1 cellular context compared by ENCODE assay signal in the genomic region with DNA sequence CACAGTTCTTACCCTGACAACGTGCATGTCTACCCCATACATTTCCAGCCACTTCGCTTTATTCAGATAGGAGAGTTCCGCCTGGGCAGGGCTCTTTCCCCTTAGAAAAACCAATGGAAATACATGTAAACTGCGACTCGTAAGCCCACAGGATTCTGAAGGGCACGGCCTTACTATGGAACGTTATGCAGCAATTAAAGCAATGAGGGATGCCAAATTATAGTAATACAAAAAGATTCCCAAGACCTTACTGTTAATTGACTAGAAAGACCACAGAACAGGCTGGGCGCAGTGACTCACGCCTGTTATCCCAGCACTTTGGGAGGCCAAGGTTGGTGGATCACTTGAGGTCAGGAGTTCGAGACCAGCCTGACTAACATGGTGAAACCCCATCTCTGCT.
TF ChIP-seq lines count a peak whose summit lies in the region.

No MANE protein-coding gene starts in this region.

TF ChIP-seq in WTC11, 78 proteins besides CTCF, POLR2A, EP300 and RAD21:
- TF ChIP-seq, protein P1, sequence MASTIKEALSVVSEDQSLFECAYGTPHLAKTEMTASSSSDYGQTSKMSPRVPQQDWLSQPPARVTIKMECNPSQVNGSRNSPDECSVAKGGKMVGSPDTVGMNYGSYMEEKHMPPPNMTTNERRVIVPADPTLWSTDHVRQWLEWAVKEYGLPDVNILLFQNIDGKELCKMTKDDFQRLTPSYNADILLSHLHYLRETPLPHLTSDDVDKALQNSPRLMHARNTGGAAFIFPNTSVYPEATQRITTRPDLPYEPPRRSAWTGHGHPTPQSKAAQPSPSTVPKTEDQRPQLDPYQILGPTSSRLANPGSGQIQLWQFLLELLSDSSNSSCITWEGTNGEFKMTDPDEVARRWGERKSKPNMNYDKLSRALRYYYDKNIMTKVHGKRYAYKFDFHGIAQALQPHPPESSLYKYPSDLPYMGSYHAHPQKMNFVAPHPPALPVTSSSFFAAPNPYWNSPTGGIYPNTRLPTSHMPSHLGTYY (CRISPR knock-in tag; IDR thresholded peaks at IDR 0.05) = no peak
- TF ChIP-seq ZNF138 (CRISPR knock-in tag; conservative IDR thresholded peaks at IDR 0.05) (no peak), RELA (CRISPR knock-in tag; IDR thresholded peaks at IDR 0.05; ENCODE audit: borderline replicate concordance) (no peak), ZNF219 (CRISPR knock-in tag; IDR thresholded peaks at IDR 0.05; ENCODE audit: borderline replicate concordance) (no peak), RORB (CRISPR knock-in tag; IDR thresholded peaks at IDR 0.05) (no peak), TEAD1 (CRISPR knock-in tag; IDR thresholded peaks at IDR 0.05) (no peak), NFE2L1 (CRISPR knock-in tag; IDR thresholded peaks at IDR 0.05) (no peak), SMAD3 (CRISPR knock-in tag; IDR thresholded peaks at IDR 0.05; ENCODE audit: borderline replicate concordance) (no peak), ZBTB21 (CRISPR knock-in tag; IDR thresholded peaks at IDR 0.05; ENCODE audit: borderline replicate concordance) (no peak)
- TF ChIP-seq, protein P2, sequence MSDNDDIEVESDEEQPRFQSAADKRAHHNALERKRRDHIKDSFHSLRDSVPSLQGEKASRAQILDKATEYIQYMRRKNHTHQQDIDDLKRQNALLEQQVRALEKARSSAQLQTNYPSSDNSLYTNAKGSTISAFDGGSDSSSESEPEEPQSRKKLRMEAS (CRISPR knock-in tag; IDR thresholded peaks at IDR 0.05) = no peak
- TF ChIP-seq, protein P3, sequence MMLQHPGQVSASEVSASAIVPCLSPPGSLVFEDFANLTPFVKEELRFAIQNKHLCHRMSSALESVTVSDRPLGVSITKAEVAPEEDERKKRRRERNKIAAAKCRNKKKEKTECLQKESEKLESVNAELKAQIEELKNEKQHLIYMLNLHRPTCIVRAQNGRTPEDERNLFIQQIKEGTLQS (CRISPR knock-in tag; conservative IDR thresholded peaks at IDR 0.05) = no peak
- TF ChIP-seq, protein P4, sequence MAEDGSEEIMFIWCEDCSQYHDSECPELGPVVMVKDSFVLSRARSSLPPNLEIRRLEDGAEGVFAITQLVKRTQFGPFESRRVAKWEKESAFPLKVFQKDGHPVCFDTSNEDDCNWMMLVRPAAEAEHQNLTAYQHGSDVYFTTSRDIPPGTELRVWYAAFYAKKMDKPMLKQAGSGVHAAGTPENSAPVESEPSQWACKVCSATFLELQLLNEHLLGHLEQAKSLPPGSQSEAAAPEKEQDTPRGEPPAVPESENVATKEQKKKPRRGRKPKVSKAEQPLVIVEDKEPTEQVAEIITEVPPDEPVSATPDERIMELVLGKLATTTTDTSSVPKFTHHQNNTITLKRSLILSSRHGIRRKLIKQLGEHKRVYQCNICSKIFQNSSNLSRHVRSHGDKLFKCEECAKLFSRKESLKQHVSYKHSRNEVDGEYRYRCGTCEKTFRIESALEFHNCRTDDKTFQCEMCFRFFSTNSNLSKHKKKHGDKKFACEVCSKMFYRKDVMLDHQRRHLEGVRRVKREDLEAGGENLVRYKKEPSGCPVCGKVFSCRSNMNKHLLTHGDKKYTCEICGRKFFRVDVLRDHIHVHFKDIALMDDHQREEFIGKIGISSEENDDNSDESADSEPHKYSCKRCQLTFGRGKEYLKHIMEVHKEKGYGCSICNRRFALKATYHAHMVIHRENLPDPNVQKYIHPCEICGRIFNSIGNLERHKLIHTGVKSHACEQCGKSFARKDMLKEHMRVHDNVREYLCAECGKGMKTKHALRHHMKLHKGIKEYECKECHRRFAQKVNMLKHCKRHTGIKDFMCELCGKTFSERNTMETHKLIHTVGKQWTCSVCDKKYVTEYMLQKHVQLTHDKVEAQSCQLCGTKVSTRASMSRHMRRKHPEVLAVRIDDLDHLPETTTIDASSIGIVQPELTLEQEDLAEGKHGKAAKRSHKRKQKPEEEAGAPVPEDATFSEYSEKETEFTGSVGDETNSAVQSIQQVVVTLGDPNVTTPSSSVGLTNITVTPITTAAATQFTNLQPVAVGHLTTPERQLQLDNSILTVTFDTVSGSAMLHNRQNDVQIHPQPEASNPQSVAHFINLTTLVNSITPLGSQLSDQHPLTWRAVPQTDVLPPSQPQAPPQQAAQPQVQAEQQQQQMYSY (CRISPR knock-in tag; IDR thresholded peaks at IDR 0.05) = no peak
- TF ChIP-seq, protein P5, sequence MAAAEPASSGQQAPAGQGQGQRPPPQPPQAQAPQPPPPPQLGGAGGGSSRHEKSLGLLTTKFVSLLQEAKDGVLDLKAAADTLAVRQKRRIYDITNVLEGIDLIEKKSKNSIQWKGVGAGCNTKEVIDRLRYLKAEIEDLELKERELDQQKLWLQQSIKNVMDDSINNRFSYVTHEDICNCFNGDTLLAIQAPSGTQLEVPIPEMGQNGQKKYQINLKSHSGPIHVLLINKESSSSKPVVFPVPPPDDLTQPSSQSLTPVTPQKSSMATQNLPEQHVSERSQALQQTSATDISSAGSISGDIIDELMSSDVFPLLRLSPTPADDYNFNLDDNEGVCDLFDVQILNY (CRISPR knock-in tag; IDR thresholded peaks at IDR 0.05) = no peak
- TF ChIP-seq, protein P6, sequence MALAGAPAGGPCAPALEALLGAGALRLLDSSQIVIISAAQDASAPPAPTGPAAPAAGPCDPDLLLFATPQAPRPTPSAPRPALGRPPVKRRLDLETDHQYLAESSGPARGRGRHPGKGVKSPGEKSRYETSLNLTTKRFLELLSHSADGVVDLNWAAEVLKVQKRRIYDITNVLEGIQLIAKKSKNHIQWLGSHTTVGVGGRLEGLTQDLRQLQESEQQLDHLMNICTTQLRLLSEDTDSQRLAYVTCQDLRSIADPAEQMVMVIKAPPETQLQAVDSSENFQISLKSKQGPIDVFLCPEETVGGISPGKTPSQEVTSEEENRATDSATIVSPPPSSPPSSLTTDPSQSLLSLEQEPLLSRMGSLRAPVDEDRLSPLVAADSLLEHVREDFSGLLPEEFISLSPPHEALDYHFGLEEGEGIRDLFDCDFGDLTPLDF (CRISPR knock-in tag; IDR thresholded peaks at IDR 0.05) = no peak
